Comparison of ENCODE assay signal across 1 cellular context in the genomic region with DNA sequence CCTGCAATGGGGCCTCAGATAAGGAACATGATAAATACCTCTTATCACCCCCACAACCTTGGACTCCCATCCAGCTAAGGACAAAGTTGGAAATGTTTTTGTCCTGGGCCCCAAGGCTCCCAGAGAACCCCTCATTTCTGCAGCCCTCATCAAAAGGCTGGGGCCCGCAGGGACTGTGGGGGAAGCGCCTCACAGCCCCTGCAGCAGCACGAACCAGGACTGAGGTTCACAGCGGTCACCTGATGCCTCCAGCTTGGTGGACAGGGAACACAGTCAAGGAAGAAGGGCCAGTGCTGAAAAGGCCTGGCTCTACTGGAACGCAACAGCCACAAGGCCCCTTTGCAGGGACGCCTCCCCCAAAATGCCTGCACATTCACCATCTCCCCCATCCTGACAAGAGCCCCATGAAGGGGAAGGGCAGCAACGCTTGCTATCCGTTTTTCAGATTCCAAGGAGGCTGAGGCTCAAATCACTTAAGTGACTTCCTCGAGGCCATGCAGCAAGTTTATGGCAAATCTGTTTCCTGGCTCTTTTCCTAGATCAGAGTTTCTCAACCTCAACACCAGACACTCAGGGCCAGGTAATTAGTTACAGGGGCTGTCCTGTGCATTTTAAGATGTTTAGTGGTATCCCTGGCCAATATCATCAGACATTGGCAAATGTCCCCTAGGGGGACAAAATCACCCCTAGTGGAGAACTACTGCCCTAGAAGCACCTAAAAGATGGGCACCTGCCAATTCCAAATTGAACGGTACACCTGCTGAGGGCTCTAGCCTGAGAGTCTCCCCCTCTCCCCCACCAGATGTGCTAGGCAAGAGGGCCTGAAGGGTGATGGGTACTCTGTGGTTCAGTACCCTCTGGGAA.
TF ChIP-seq lines count a peak whose summit lies in the region.

No MANE protein-coding gene starts in this region.

TF ChIP-seq in GM12878, 131 proteins besides CTCF, POLR2A, EP300 and RAD21:
- TF ChIP-seq SRF (IDR thresholded peaks at IDR 0.05; ENCODE audit: low read depth in 2 of 2, low read length in 2 of 2): no peak
- TF ChIP-seq FOXK2 (IDR thresholded peaks at IDR 0.05): no peak
- no peak for TF ChIP-seq RELA (IDR thresholded peaks at IDR 0.05; ENCODE audit: borderline replicate concordance, partially characterized antibody)
- no peak for TF ChIP-seq CBX5 (IDR thresholded peaks at IDR 0.05; ENCODE audit: low read depth)
- TF ChIP-seq RB1 (IDR thresholded peaks at IDR 0.05; ENCODE audit: borderline replicate concordance): no peak
- TF ChIP-seq ATF7 (IDR thresholded peaks at IDR 0.05; ENCODE audit: low read depth): no peak
- TF ChIP-seq KLF5 (IDR thresholded peaks at IDR 0.05; ENCODE audit: partially characterized antibody): no peak
- TF ChIP-seq, protein P1, sequence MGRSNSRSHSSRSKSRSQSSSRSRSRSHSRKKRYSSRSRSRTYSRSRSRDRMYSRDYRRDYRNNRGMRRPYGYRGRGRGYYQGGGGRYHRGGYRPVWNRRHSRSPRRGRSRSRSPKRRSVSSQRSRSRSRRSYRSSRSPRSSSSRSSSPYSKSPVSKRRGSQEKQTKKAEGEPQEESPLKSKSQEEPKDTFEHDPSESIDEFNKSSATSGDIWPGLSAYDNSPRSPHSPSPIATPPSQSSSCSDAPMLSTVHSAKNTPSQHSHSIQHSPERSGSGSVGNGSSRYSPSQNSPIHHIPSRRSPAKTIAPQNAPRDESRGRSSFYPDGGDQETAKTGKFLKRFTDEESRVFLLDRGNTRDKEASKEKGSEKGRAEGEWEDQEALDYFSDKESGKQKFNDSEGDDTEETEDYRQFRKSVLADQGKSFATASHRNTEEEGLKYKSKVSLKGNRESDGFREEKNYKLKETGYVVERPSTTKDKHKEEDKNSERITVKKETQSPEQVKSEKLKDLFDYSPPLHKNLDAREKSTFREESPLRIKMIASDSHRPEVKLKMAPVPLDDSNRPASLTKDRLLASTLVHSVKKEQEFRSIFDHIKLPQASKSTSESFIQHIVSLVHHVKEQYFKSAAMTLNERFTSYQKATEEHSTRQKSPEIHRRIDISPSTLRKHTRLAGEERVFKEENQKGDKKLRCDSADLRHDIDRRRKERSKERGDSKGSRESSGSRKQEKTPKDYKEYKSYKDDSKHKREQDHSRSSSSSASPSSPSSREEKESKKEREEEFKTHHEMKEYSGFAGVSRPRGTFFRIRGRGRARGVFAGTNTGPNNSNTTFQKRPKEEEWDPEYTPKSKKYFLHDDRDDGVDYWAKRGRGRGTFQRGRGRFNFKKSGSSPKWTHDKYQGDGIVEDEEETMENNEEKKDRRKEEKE (IDR thresholded peaks at IDR 0.05): no peak
- no peak for TF ChIP-seq HDGF (IDR thresholded peaks at IDR 0.05)
- TF ChIP-seq, protein P2, sequence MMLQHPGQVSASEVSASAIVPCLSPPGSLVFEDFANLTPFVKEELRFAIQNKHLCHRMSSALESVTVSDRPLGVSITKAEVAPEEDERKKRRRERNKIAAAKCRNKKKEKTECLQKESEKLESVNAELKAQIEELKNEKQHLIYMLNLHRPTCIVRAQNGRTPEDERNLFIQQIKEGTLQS (IDR thresholded peaks at IDR 0.05; ENCODE audit: borderline replicate concordance, extremely low read depth, low read depth, low read length): no peak
- no peak for TF ChIP-seq STAT1 (conservative IDR thresholded peaks at IDR 0.05)
- TF ChIP-seq, protein P3, sequence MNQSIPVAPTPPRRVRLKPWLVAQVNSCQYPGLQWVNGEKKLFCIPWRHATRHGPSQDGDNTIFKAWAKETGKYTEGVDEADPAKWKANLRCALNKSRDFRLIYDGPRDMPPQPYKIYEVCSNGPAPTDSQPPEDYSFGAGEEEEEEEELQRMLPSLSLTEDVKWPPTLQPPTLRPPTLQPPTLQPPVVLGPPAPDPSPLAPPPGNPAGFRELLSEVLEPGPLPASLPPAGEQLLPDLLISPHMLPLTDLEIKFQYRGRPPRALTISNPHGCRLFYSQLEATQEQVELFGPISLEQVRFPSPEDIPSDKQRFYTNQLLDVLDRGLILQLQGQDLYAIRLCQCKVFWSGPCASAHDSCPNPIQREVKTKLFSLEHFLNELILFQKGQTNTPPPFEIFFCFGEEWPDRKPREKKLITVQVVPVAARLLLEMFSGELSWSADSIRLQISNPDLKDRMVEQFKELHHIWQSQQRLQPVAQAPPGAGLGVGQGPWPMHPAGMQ (IDR thresholded peaks at IDR 0.05; ENCODE audit: borderline replicate concordance): no peak
- TF ChIP-seq CHD2 (IDR thresholded peaks at IDR 0.05; ENCODE audit: borderline replicate concordance, low read depth, low read length): 0 out of 2 replicates have a peak, but pooled peaks have one; percentile 38
- TF ChIP-seq WRNIP1 (IDR thresholded peaks at IDR 0.05; ENCODE audit: borderline replicate concordance, low read depth, low read length): 0 out of 2 replicates have a peak, but pooled peaks have one; percentile 23
